13 cellular contexts compared by ENCODE assay signal in the genomic region with DNA sequence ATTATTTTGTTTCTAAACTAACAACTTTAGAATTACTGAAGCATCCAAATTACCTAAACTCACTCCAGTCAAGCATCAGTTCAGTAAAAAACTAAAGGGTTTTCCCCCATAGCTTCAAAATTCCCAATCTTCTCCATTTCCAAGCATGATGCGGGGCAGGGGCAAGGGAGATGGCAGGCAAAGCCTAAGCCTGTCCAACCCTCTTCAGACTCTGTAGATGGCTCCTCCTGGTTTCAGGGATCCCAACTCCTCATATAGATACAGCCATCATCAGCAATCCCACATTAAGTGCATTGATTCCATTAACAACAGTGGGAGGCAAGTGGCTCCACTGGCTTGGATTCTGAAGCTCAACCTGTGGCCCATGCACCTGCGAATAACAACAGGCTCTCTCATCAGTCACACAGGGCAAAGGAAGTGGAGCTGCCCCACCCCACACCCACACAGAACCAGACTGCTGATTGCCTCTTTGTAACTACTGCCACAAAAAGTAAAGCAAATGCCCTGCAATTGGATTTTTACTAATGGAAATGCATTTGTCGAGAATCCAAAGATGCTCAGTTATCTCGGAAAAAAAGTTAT. TPM values are rescaled to one million over a fixed set of nuclear protein-coding genes. Genes with fewer than 3 reads are reported as not detected.
DNase-seq lines count a peak whose midpoint lies in the region; ATAC-seq and TF ChIP-seq lines count a peak whose summit lies in the region.
"Had no signal": no experiment of that assay in that cellular context is flagged by ENCODE, and none has a peak within 500 bp of the region (broad histone marks: within the 10 kb centered on the region; RNA-seq: fewer than 3 reads in every experiment).

No MANE protein-coding gene starts in this region.

- CTCF ChIA-PET in CD4-positive, alpha-beta T cell (lab: Charles Lee) = interaction anchor here (2.0 kb wide), 1 partner anchor 16 kb away, joined by 7 read pairs; a partner anchor contains a TSS

- H3K27ac ChIP-seq in CD4-positive, alpha-beta T cell (ENCODE audit: low read depth, low read length) = no peak overlapping the region
- H3K27ac ChIP-seq: right atrium auricular region, tibial artery had no signal

- no peak for TF ChIP-seq CTCF in CD4-positive, alpha-beta T cell (IDR thresholded peaks at IDR 0.05)

- peak; percentile 94 for ATAC-seq in CD4-positive, alpha-beta T cell (ENCODE audit: poor library complexity)
- ATAC-seq in naive B cell (ENCODE audit: low read depth in 2 of 2) = peak; percentile 76 to 84
- ATAC-seq in GM21390 (IDR thresholded peaks at IDR 0.05; ENCODE audit: unreplicated experiment) = no peak

- H3K9me3 Mint-ChIP-seq in CD4-positive, alpha-beta T cell = no peaks in the 10 kb centered on the region
- no peaks in the 10 kb centered on the region for H3K9me3 Mint-ChIP-seq in naive B cell
- H3K9me3 Mint-ChIP-seq: endodermal cell, HFFc6 had no signal

- intact Hi-C loops in CD4-positive, alpha-beta T cell (cut with DNase I, micrococcal nuclease) = loop anchor here (5.0 to 10.0 kb wide), 2 partner anchors 41 to 1496 kb away; a partner anchor contains a TSS

- peaks cover 66% of the 10 kb centered on the region for H3K4me1 Mint-ChIP-seq in CD4-positive, alpha-beta T cell (ENCODE audit: low read depth)
- peaks cover 19 to 32% (median 23%) of the 10 kb centered on the region in 3 donors for H3K4me1 Mint-ChIP-seq in naive B cell

- POLR2A ChIA-PET in CD4-positive, alpha-beta T cell (lab: Charles Lee) = interaction anchor here (0.7 to 6.8 kb wide), 4 partner anchors 14 to 66 kb away, joined by 3 to 129 read pairs (median 10); a partner anchor contains a TSS

- no peaks in the 10 kb centered on the region for H3K27me3 ChIP-seq in CD4-positive, alpha-beta T cell (ENCODE audit: control insufficient read depth, insufficient read depth, low read length)
- H3K27me3 ChIP-seq: right atrium auricular region, tibial artery had no signal

- peak; percentile 33 to 57 (median 50) for DNase-seq in CD4-positive, alpha-beta T cell
- DNase-seq in NCI-H69 (lab: John Stamatoyannopoulos, UW) (peak; percentile 8), activated T-helper 1 cell treated with Interleukin-2 at 50 U/mL for 16 hours (ENCODE audit: low read depth) (peak; percentile 30), naive B cell (peak; percentile 14), inferior parietal cortex (ENCODE audit: extremely low spot score) (no peak), hypothalamus (lab: John Stamatoyannopoulos, UW) (no peak), OCI-M2 (lab: John Stamatoyannopoulos, UW; ENCODE audit: unreplicated experiment) (no peak)
- DNase-seq: endodermal cell, HFFc6, IMR-90, tibial artery had no signal

- H3K27ac Mint-ChIP-seq in CD4-positive, alpha-beta T cell = peak overlapping the region; percentile 88
- H3K27ac Mint-ChIP-seq in naive B cell = peak overlapping the region in 5 of 6 donors; percentile 2 to 80 (median 14)
- H3K27ac Mint-ChIP-seq: endodermal cell, HFFc6 had no signal

- H3K27me3 Mint-ChIP-seq in CD4-positive, alpha-beta T cell = no peaks in the 10 kb centered on the region
- H3K27me3 Mint-ChIP-seq in naive B cell = no peaks in the 10 kb centered on the region

- H3K36me3 Mint-ChIP-seq in CD4-positive, alpha-beta T cell (ENCODE audit: low read depth) = no peaks in the 10 kb centered on the region
- no peaks in the 10 kb centered on the region for H3K36me3 Mint-ChIP-seq in naive B cell

- H3K4me3 Mint-ChIP-seq in CD4-positive, alpha-beta T cell = peak overlapping the region; percentile 53
- peak overlapping the region in 7 of 8 donors; percentile 2 to 73 (median 53) for H3K4me3 Mint-ChIP-seq in naive B cell
- H3K4me3 Mint-ChIP-seq: endodermal cell, HFFc6 had no signal

- H3K9me3 ChIP-seq in CD4-positive, alpha-beta T cell (ENCODE audit: control insufficient read depth, low read length) = no peaks in the 10 kb centered on the region
- H3K9me3 ChIP-seq: right atrium auricular region, tibial artery had no signal

RNA-seq across cellular contexts. Expression of a gene that starts 14.9 kb away (rescaled TPM):
- 10 to 100 TPM; 54.3 to 55.9 TPM for total RNA-seq in CD4-positive, alpha-beta T cell
- 10 to 100 TPM in 5 of 6 donors, 1 to 10 TPM in 1; 2.2 to 22.5 (median 19.6) TPM for polyA plus RNA-seq in naive B cell (ENCODE audit: low read depth in 6 of 6)

Comparison
In these comparisons a context has a peak if more than half of its experiments do, and no peak if none do; other contexts are left out.
1. DNase-seq: peak in CD4-positive, alpha-beta T cell (10 of 10), NCI-H69 (single experiment), activated T-helper 1 cell treated with Interleukin-2 at 50 U/mL for 16 hours (single experiment) and naive B cell (single experiment); none in inferior parietal cortex (single experiment), hypothalamus (0 of 51) and OCI-M2 (single experiment).